ENCODE assay signal across 21 cellular contexts in genomic region chr15:64878708-64879107, GRCh38. TPM values are rescaled to one million over a fixed set of nuclear protein-coding genes. Genes with fewer than 3 reads are reported as not detected.
A peak's percentile ranks its signal among the peaks of the same experiment; 100 is the strongest.
DNase-seq lines count a peak whose midpoint lies in the region; ATAC-seq and TF ChIP-seq lines count a peak whose summit lies in the region.
"Had no signal": no experiment of that assay in that cellular context is flagged by ENCODE, and none has a peak within 500 bp of the region (broad histone marks: within the 10 kb centered on the region; RNA-seq: fewer than 3 reads in every experiment).

No MANE protein-coding gene starts in this region.

- intact Hi-C loops in dendritic cell treated with granulocyte-macrophage colony-stimulating factor and Interleukin-4, amounts not matched to agents 40 ng/mL and 50 ng/mL, for 4 days (cut with micrococcal nuclease), result no loop called here
- intact Hi-C loops in right lobe of liver (cut with DNase I), result no loop called here

- H3K4me1 Mint-ChIP-seq in dendritic cell treated with granulocyte-macrophage colony-stimulating factor and Interleukin-4, amounts not matched to agents 40 ng/mL and 50 ng/mL, for 4 days (ENCODE audit: low read depth), result peaks cover 77% of the 10 kb centered on the region

- H3K27ac Mint-ChIP-seq in dendritic cell treated with granulocyte-macrophage colony-stimulating factor and Interleukin-4, amounts not matched to agents 40 ng/mL and 50 ng/mL, for 4 days, result peak overlapping the region; percentile 98
- H3K27ac Mint-ChIP-seq: nephron; stimulated activated naive B cell treated with anti-CD40 and anti-IgM and Interleukin-4, amounts not matched to agents 10 μg/mL and 1 μg/mL and 100 μg/mL, for 72 hours; T-cell had no signal

- H3K9ac ChIP-seq in BLaER1 (0 out of 2 replicates have a peak overlapping the region, but pooled peaks have one; percentile 7), skeletal muscle tissue (ENCODE audit: low read depth in 1 of 3, low read length in 3 of 3) (peak overlapping the region in 1 of 3 donors; percentile 8)

- no peak overlapping the region for H3K4me3 Mint-ChIP-seq in dendritic cell treated with granulocyte-macrophage colony-stimulating factor and Interleukin-4, amounts not matched to agents 40 ng/mL and 50 ng/mL, for 4 days
- H3K4me3 Mint-ChIP-seq: central memory CD8-positive, alpha-beta T cell; effector memory CD8-positive, alpha-beta T cell; nephron; stimulated activated naive B cell treated with anti-CD40 and anti-IgM and Interleukin-4, amounts not matched to agents 10 μg/mL and 1 μg/mL and 100 μg/mL, for 72 hours; T-cell had no signal

- DNase-seq in right lobe of liver, result no peak
- no peak for DNase-seq in stimulated activated CD4-positive, alpha-beta T cell treated with anti-CD3 and anti-CD28 coated beads, Interleukin-4, amount 100 ng/mL, for 4 hours
- DNase-seq in C1 segment of cervical spinal cord (lab: John Stamatoyannopoulos, UW), result no peak
- no peak for DNase-seq in NCI-H345 treated with DMSO at 0.1 percent for 48 hours (lab: John Stamatoyannopoulos, UW; ENCODE audit: unreplicated experiment)
- DNase-seq: effector memory CD8-positive, alpha-beta T cell; KBM-7; MV-4-11; NCI-H2029 treated with DMSO at 0.1 percent for 48 hours; NCI-H510A treated with DMSO at 0.1 percent for 48 hours; SHP77 treated with DMSO at 0.1 percent for 48 hours; stimulated activated naive B cell treated with anti-CD40 and anti-IgM and Interleukin-4, amounts not matched to agents 10 μg/mL and 1 μg/mL and 100 μg/mL, for 72 hours; T-cell had no signal

- 82% methylated on average over 5 of the region's 9 CpGs for WGBS in right lobe of liver (ENCODE audit: insufficient coverage, low coverage, low lambda C conversion rate, missing lambda C conversion rate)

- no peaks in the 10 kb centered on the region for H3K27me3 Mint-ChIP-seq in dendritic cell treated with granulocyte-macrophage colony-stimulating factor and Interleukin-4, amounts not matched to agents 40 ng/mL and 50 ng/mL, for 4 days
- H3K27me3 Mint-ChIP-seq: central memory CD8-positive, alpha-beta T cell; effector memory CD8-positive, alpha-beta T cell; stimulated activated naive B cell treated with anti-CD40 and anti-IgM and Interleukin-4, amounts not matched to agents 10 μg/mL and 1 μg/mL and 100 μg/mL, for 72 hours; T-cell had no signal

- no peaks in the 10 kb centered on the region for H3K36me3 ChIP-seq in BLaER1
- no peaks in the 10 kb centered on the region for H3K36me3 ChIP-seq in right lobe of liver
- no peaks in the 10 kb centered on the region for H3K36me3 ChIP-seq in skeletal muscle tissue (ENCODE audit: control insufficient read depth in 3 of 3, insufficient read depth in 3 of 3, low read length in 3 of 3)
- H3K36me3 ChIP-seq: prostate gland had no signal

- no peaks in the 10 kb centered on the region for H4K20me1 ChIP-seq in BLaER1

- H3K4me1 ChIP-seq in BLaER1 (peaks cover 67% of the 10 kb centered on the region), right lobe of liver (peaks cover 0 to 23% (median 4%) of the 10 kb centered on the region in 4 donors), skeletal muscle tissue (ENCODE audit: control insufficient read depth in 3 of 3, insufficient read depth in 3 of 3, low read length in 3 of 3) (peaks cover 19 to 28% (median 20%) of the 10 kb centered on the region in 3 donors)
- H3K4me1 ChIP-seq: prostate gland had no signal

- H3K27me3 ChIP-seq in BLaER1 (no peaks in the 10 kb centered on the region), right lobe of liver (no peaks in the 10 kb centered on the region), skeletal muscle tissue (ENCODE audit: control insufficient read depth in 3 of 3, insufficient read depth in 3 of 3, low read length in 3 of 3) (no peaks in the 10 kb centered on the region)

- peak overlapping the region; percentile 59 for H3K4me2 ChIP-seq in BLaER1
- H3K4me2 ChIP-seq: A549 had no signal

- H3K9me3 ChIP-seq in BLaER1, result no peaks in the 10 kb centered on the region
- no peaks in the 10 kb centered on the region for H3K9me3 ChIP-seq in right lobe of liver
- H3K9me3 ChIP-seq in skeletal muscle tissue (ENCODE audit: control insufficient read depth in 3 of 3, low read length in 3 of 3), result no peaks in the 10 kb centered on the region
- H3K9me3 ChIP-seq: A549, prostate gland had no signal

- H3K27ac ChIP-seq in BLaER1 (peak overlapping the region; percentile 44; the same call in 1 of the 2 replicates), right lobe of liver (peak overlapping the region in 2 of 3 donors; percentile 64 to 82), skeletal muscle tissue (ENCODE audit: low read depth, low read length) (peak overlapping the region; percentile 75)
- H3K27ac ChIP-seq: A549, VCaP had no signal

- no peaks in the 10 kb centered on the region for H3K9me3 Mint-ChIP-seq in dendritic cell treated with granulocyte-macrophage colony-stimulating factor and Interleukin-4, amounts not matched to agents 40 ng/mL and 50 ng/mL, for 4 days
- H3K9me3 Mint-ChIP-seq: central memory CD8-positive, alpha-beta T cell; effector memory CD8-positive, alpha-beta T cell; nephron; stimulated activated naive B cell treated with anti-CD40 and anti-IgM and Interleukin-4, amounts not matched to agents 10 μg/mL and 1 μg/mL and 100 μg/mL, for 72 hours; T-cell had no signal

- no peak for TF ChIP-seq CTCF in right lobe of liver (IDR thresholded peaks at IDR 0.05)

- ATAC-seq in right lobe of liver (peak; percentile 46 to 72 (median 62)), HG02970 (IDR thresholded peaks at IDR 0.05; ENCODE audit: low FRiP score, unreplicated experiment) (no peak)
- ATAC-seq: A549; effector memory CD8-positive, alpha-beta T cell; stimulated activated naive B cell treated with anti-CD40 and anti-IgM and Interleukin-4, amounts not matched to agents 10 μg/mL and 1 μg/mL and 100 μg/mL, for 72 hours; T-cell had no signal

- peaks cover 16% of the 10 kb centered on the region for H3K36me3 Mint-ChIP-seq in dendritic cell treated with granulocyte-macrophage colony-stimulating factor and Interleukin-4, amounts not matched to agents 40 ng/mL and 50 ng/mL, for 4 days (ENCODE audit: low read depth)
- H3K36me3 Mint-ChIP-seq: T-cell had no signal

- peak; percentile 29 for TF ChIP-seq POLR2A in right lobe of liver (IDR thresholded peaks at IDR 0.05)

- no peak overlapping the region for H3K4me3 ChIP-seq in BLaER1
- no peak overlapping the region for H3K4me3 ChIP-seq in right lobe of liver
- no peak overlapping the region for H3K4me3 ChIP-seq in skeletal muscle tissue (ENCODE audit: low read length in 3 of 3)
- H3K4me3 ChIP-seq: A549, prostate gland had no signal

RNA-seq across cellular contexts. Expression of gene ANKDD1A, which starts 33.0 kb away (rescaled TPM):
- total RNA-seq in right lobe of liver, result 1 to 10 TPM in 1 of 6 experiments, under 1 TPM in 5; 0.29 to 1.1 (median 0.47) TPM
- 2.6 TPM for total RNA-seq in skeletal muscle tissue

RNA-seq across cellular contexts. Expression of gene PLEKHO2, which starts 37.0 kb away (rescaled TPM):
- 10 to 100 TPM in 1 of 6 experiments, 1 to 10 TPM in 5; 3.9 to 11.8 (median 5.2) TPM for total RNA-seq in right lobe of liver
- total RNA-seq in skeletal muscle tissue, result 16.7 TPM

RNA-seq across cellular contexts. Expression of gene PIF1, which starts 53.3 kb away (rescaled TPM):
- total RNA-seq in right lobe of liver (under 1 TPM; 0.11 to 1.00 (median 0.36) TPM), skeletal muscle tissue (2.1 TPM)
